In the genomic region with DNA sequence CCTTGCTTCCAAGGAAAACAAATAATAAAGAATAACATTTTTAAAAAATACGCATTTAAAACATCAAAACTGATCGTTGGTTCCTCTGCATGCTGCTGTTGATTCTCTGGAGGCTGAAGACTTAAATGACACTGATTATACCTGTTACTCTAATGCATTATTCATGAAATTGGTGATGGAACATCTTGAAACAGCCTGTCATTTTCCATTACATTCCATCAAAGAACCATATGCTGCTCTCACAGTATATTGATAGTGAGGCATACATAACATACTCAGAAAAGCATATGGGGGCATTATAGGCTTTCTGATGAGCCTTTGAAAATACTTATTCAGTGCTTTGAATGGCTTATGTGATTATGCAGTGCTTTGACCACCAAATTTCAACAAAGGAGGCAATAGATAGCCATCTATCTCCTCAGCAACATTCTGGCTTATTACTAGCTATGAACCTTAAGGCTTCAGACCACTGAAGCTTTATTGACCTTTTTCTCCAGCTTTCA, we compare ENCODE assay signal across 12 cellular contexts.
DNase-seq lines count a peak whose midpoint lies in the region; TF ChIP-seq lines count a peak whose summit lies in the region.
"Had no signal": no experiment of that assay in that cellular context is flagged by ENCODE, and none has a peak within 500 bp of the region (broad histone marks: within the 10 kb centered on the region; RNA-seq: fewer than 3 reads in every experiment).

No MANE protein-coding gene starts in this region.

- peak overlapping the region; percentile 40 for H3K27ac Mint-ChIP-seq in glutamatergic neuron (ENCODE audit: unreplicated experiment)
- H3K27ac Mint-ChIP-seq: CD14-positive monocyte; CD4-positive, alpha-beta memory T cell; H9 had no signal

- no peaks in the 10 kb centered on the region for H3K9me3 ChIP-seq in stomach
- H3K9me3 ChIP-seq: BLaER1 had no signal

- no peak for TF ChIP-seq EP300 in stomach (IDR thresholded peaks at IDR 0.05)

- no peaks in the 10 kb centered on the region for H3K36me3 ChIP-seq in stomach
- H3K36me3 ChIP-seq: BLaER1 had no signal

- H3K4me3 Mint-ChIP-seq in glutamatergic neuron (ENCODE audit: unreplicated experiment), result no peak overlapping the region
- H3K4me3 Mint-ChIP-seq: CD14-positive monocyte; CD4-positive, alpha-beta memory T cell; H9 had no signal

- H3K27me3 Mint-ChIP-seq in glutamatergic neuron (ENCODE audit: unreplicated experiment), result peaks cover 5% of the 10 kb centered on the region
- H3K27me3 Mint-ChIP-seq: CD4-positive, alpha-beta memory T cell had no signal

- peaks cover 3% of the 10 kb centered on the region for H3K9me3 Mint-ChIP-seq in glutamatergic neuron (ENCODE audit: unreplicated experiment)
- H3K9me3 Mint-ChIP-seq: CD14-positive monocyte, H9 had no signal

- H3K27me3 ChIP-seq in stomach, result no peaks in the 10 kb centered on the region
- H3K27me3 ChIP-seq: BLaER1 had no signal

- no peak overlapping the region for H3K4me3 ChIP-seq in stomach
- H3K4me3 ChIP-seq: BLaER1 had no signal

- no peak overlapping the region for H3K27ac ChIP-seq in stomach
- H3K27ac ChIP-seq: BLaER1 had no signal

- no peak for TF ChIP-seq CTCF in glutamatergic neuron (IDR thresholded peaks at IDR 0.05; ENCODE audit: partially characterized antibody, unreplicated experiment)
- no peak for TF ChIP-seq CTCF in stomach (IDR thresholded peaks at IDR 0.05)

- H3K4me1 ChIP-seq in stomach, result no peaks in the 10 kb centered on the region
- H3K4me1 ChIP-seq: BLaER1 had no signal

- peaks cover 11% of the 10 kb centered on the region for H3K4me1 Mint-ChIP-seq in glutamatergic neuron (ENCODE audit: low read depth, unreplicated experiment)
- H3K4me1 Mint-ChIP-seq: CD14-positive monocyte; CD4-positive, alpha-beta memory T cell; H9 had no signal

- H3K36me3 Mint-ChIP-seq in glutamatergic neuron (ENCODE audit: unreplicated experiment), result no peaks in the 10 kb centered on the region
- H3K36me3 Mint-ChIP-seq: CD14-positive monocyte; CD4-positive, alpha-beta memory T cell had no signal

- DNase-seq in NCI-H146 treated with DMSO at 0.1 percent for 48 hours (lab: John Stamatoyannopoulos, UW; ENCODE audit: unreplicated experiment), result peak; percentile 33
- DNase-seq in NCI-H146 (lab: John Stamatoyannopoulos, UW), result no peak
- peak; percentile 63 for DNase-seq in NCI-H69 (lab: John Stamatoyannopoulos, UW)
- DNase-seq in glutamatergic neuron, result no peak
- no peak for DNase-seq in epidermal melanocyte (ENCODE audit: insufficient read length, low spot score)
- DNase-seq in NCI-H187 treated with DMSO at 0.1 percent for 48 hours (lab: John Stamatoyannopoulos, UW), result no peak
- DNase-seq in stomach, result no peak
- DNase-seq: 8988T; CD4-positive, alpha-beta memory T cell; H9 had no signal

- intact Hi-C loops in stomach (cut with DNase I; ENCODE audit: low total_unique reads), result no loop called here

- WGBS in stomach, 5 donors, result 69 to 89% (median 83%) methylated on average over 2 of the region's 2 CpGs

- no peak for TF ChIP-seq POLR2A in stomach (IDR thresholded peaks at IDR 0.05)

Comparison
In these comparisons a context has a peak if more than half of its experiments do, and no peak if none do; other contexts are left out.
1. DNase-seq: peak in NCI-H146 treated with DMSO at 0.1 percent for 48 hours (single experiment) and NCI-H69 (single experiment); none in NCI-H146 (single experiment), glutamatergic neuron (single experiment), epidermal melanocyte (single experiment), NCI-H187 treated with DMSO at 0.1 percent for 48 hours (single experiment) and stomach (single experiment).